27 cellular contexts compared by ENCODE assay signal in genomic region chr6:36126121-36126520, GRCh38. TPM values are rescaled to one million over a fixed set of nuclear protein-coding genes. Genes with fewer than 3 reads are reported as not detected.
DNase-seq lines count a peak whose midpoint lies in the region; ATAC-seq lines count a peak whose summit lies in the region.
"Had no signal": no experiment of that assay in that cellular context is flagged by ENCODE, and none has a peak within 500 bp of the region (broad histone marks: within the 10 kb centered on the region; RNA-seq: fewer than 3 reads in every experiment).

No MANE protein-coding gene starts in this region.

- H3K4me1 ChIP-seq in mesenchymal stem cell (ENCODE audit: control insufficient read depth, insufficient read depth, low read depth, low read length) = peaks cover 21% of the 10 kb centered on the region

- peak overlapping the region; percentile 79 to 97 for H3K18ac ChIP-seq in mesenchymal stem cell (ENCODE audit: low read depth in 1 of 2, low read length in 2 of 2)

- no peak for DNase-seq in activated naive CD4-positive, alpha-beta T cell treated with anti-CD3 and anti-CD28 coated beads, Interleukin-2, amount 50 U/mL, for 72 hours (ENCODE audit: low spot score in 2 of 2)
- DNase-seq in activated naive CD4-positive, alpha-beta T cell treated with anti-CD3 and anti-CD28 coated beads for 36 hours = no peak
- no peak for DNase-seq in T-cell
- no peak for DNase-seq in mesenchymal stem cell
- no peak for DNase-seq in midbrain (lab: John Stamatoyannopoulos, UW)
- no peak for DNase-seq in D341Med (ENCODE audit: low spot score)
- DNase-seq: activated CD4-positive, alpha-beta T cell treated with anti-CD3 and anti-CD28 coated beads, Interleukin-2, amount 50 U/mL, for 48 hours; activated effector memory CD4-positive, alpha-beta T cell treated with Interleukin-2 at 50 U/mL for 16 hours; colonic mucosa; DND-41; effector CD8-positive, alpha-beta T cell; GF-D8; islet precursor cell; left ventricle myocardium superior; NCI-H2029; NCI-H526; spleen; stimulated activated CD4-positive, alpha-beta T cell treated with anti-CD3 and anti-CD28 coated beads, Interleukin-2, amount 100 ng/mL, for 24 hours had no signal

- H3K27me3 Mint-ChIP-seq in activated naive CD4-positive, alpha-beta T cell treated with anti-CD3 and anti-CD28 coated beads for 36 hours (ENCODE audit: low read depth) = no peaks in the 10 kb centered on the region
- H3K27me3 Mint-ChIP-seq in T-cell = no peaks in the 10 kb centered on the region
- H3K27me3 Mint-ChIP-seq: B cell; stimulated activated naive CD8-positive, alpha-beta T cell treated with anti-CD3 and anti-CD28 coated beads, Interleukin-15, Interleukin-2, amounts not matched to agents 100 ng/mL and 50 ng/mL, for 24 hours had no signal

- no peak overlapping the region for H3K23ac ChIP-seq in mesenchymal stem cell (ENCODE audit: low read length in 2 of 2)

- H3K4me1 Mint-ChIP-seq in activated naive CD4-positive, alpha-beta T cell treated with anti-CD3 and anti-CD28 coated beads for 36 hours (ENCODE audit: low read depth) = peaks cover 58% of the 10 kb centered on the region
- peaks cover 64 to 81% (median 66%) of the 10 kb centered on the region in 3 donors for H3K4me1 Mint-ChIP-seq in T-cell

- H3K4me2 ChIP-seq in mesenchymal stem cell (ENCODE audit: low read length, poor library complexity, severe bottlenecking) = no peak overlapping the region

- no peaks in the 10 kb centered on the region for H3K9me3 Mint-ChIP-seq in activated naive CD4-positive, alpha-beta T cell treated with anti-CD3 and anti-CD28 coated beads, Interleukin-2, amount 50 U/mL, for 72 hours
- no peaks in the 10 kb centered on the region for H3K9me3 Mint-ChIP-seq in activated naive CD4-positive, alpha-beta T cell treated with anti-CD3 and anti-CD28 coated beads for 36 hours
- no peaks in the 10 kb centered on the region for H3K9me3 Mint-ChIP-seq in T-cell
- H3K9me3 Mint-ChIP-seq: stimulated activated naive CD8-positive, alpha-beta T cell treated with anti-CD3 and anti-CD28 coated beads, Interleukin-15, Interleukin-2, amounts not matched to agents 100 ng/mL and 50 ng/mL, for 24 hours had no signal

- no peaks in the 10 kb centered on the region for H3K36me3 Mint-ChIP-seq in activated naive CD4-positive, alpha-beta T cell treated with anti-CD3 and anti-CD28 coated beads, Interleukin-2, amount 50 U/mL, for 72 hours
- H3K36me3 Mint-ChIP-seq in activated naive CD4-positive, alpha-beta T cell treated with anti-CD3 and anti-CD28 coated beads for 36 hours (ENCODE audit: low read depth) = no peaks in the 10 kb centered on the region
- H3K36me3 Mint-ChIP-seq in T-cell = no peaks in the 10 kb centered on the region

- CTCF ChIA-PET in activated naive CD4-positive, alpha-beta T cell treated with anti-CD3 and anti-CD28 coated beads for 36 hours (lab: Charles Lee) = interaction anchor here (0.7 to 1.7 kb wide), 4 partner anchors 11 to 176 kb away, joined by 3 to 12 read pairs (median 6); no protein-coding TSS in a partner anchor
- CTCF ChIA-PET in T-cell (lab: Charles Lee) = no interaction called here

- peak overlapping the region; percentile 88 for H4K91ac ChIP-seq in mesenchymal stem cell (ENCODE audit: low read length)

- H3K4me3 ChIP-seq in mesenchymal stem cell (ENCODE audit: insufficient read depth in 1 of 2, low read depth in 1 of 2, low read length in 2 of 2) = no peak overlapping the region
- H3K4me3 ChIP-seq: cardiac muscle cell, colonic mucosa, K562, prostate gland, right lobe of liver, SK-N-MC, thoracic aorta had no signal

- H2BK15ac ChIP-seq in mesenchymal stem cell (ENCODE audit: low read depth, poor library complexity, severe bottlenecking) = peak overlapping the region; percentile 87

- H3K4me3 Mint-ChIP-seq in activated naive CD4-positive, alpha-beta T cell treated with anti-CD3 and anti-CD28 coated beads for 36 hours = no peak overlapping the region
- peak overlapping the region in 1 of 3 donors; percentile 15 for H3K4me3 Mint-ChIP-seq in T-cell
- H3K4me3 Mint-ChIP-seq: B cell; stimulated activated naive CD8-positive, alpha-beta T cell treated with anti-CD3 and anti-CD28 coated beads, Interleukin-15, Interleukin-2, amounts not matched to agents 100 ng/mL and 50 ng/mL, for 24 hours had no signal

- intact Hi-C loops in activated naive CD4-positive, alpha-beta T cell treated with anti-CD3 and anti-CD28 coated beads for 36 hours (cut with micrococcal nuclease) = loop anchor here (10.0 kb wide), 1 partner anchor 469 kb away; the partner anchor contains the start of gene SRSF3

- peak overlapping the region; percentile 83 to 88 for H3K4ac ChIP-seq in mesenchymal stem cell (ENCODE audit: low read depth in 1 of 2, low read length in 2 of 2)

- H2BK5ac ChIP-seq in mesenchymal stem cell (ENCODE audit: low read depth, low read length, poor library complexity, severe bottlenecking) = no peak overlapping the region

- H2AFZ ChIP-seq in mesenchymal stem cell (ENCODE audit: low read depth, low read length) = no peak overlapping the region

- ATAC-seq in activated naive CD4-positive, alpha-beta T cell treated with anti-CD3 and anti-CD28 coated beads, Interleukin-2, amount 50 U/mL, for 72 hours = no peak
- no peak for ATAC-seq in T-cell (replicated peaks in 1 of 4)
- no peak for ATAC-seq in GM21825 (IDR thresholded peaks at IDR 0.05; ENCODE audit: unreplicated experiment)
- ATAC-seq: K562, left ventricle myocardium superior, right lobe of liver had no signal

- no peak overlapping the region for H2AK5ac ChIP-seq in mesenchymal stem cell (ENCODE audit: low read length, severe bottlenecking)

- peak overlapping the region; percentile 79 for H3K9ac ChIP-seq in mesenchymal stem cell (ENCODE audit: low read length)

- no peak overlapping the region for H3K27ac ChIP-seq in mesenchymal stem cell (ENCODE audit: low read length, poor library complexity, severe bottlenecking)
- H3K27ac ChIP-seq: cardiac muscle cell, colonic mucosa, prostate gland, right lobe of liver, SK-N-MC, thoracic aorta had no signal

- peak overlapping the region; percentile 10 to 51 for H3K27ac Mint-ChIP-seq in activated naive CD4-positive, alpha-beta T cell treated with anti-CD3 and anti-CD28 coated beads, Interleukin-2, amount 50 U/mL, for 72 hours
- H3K27ac Mint-ChIP-seq in activated naive CD4-positive, alpha-beta T cell treated with anti-CD3 and anti-CD28 coated beads for 36 hours = no peak overlapping the region
- H3K27ac Mint-ChIP-seq in T-cell = peak overlapping the region; percentile 75 to 78
- H3K27ac Mint-ChIP-seq: B cell had no signal

- no peaks in the 10 kb centered on the region for H3K79me1 ChIP-seq in mesenchymal stem cell (replicated peaks; ENCODE audit: low read length, poor library complexity, severe bottlenecking)

- peak overlapping the region; percentile 91 for H2BK120ac ChIP-seq in mesenchymal stem cell (ENCODE audit: low read depth, low read length)

- peak overlapping the region; percentile 35 for H4K8ac ChIP-seq in mesenchymal stem cell (ENCODE audit: low read length)

- no peaks in the 10 kb centered on the region for H3K9me3 ChIP-seq in mesenchymal stem cell (ENCODE audit: control insufficient read depth, low read length)
- H3K9me3 ChIP-seq: colonic mucosa, prostate gland, right lobe of liver, spleen, thoracic aorta had no signal

- WGBS in mesenchymal stem cell = 100% methylated on average over 1 of the region's 2 CpGs

- H2BK12ac ChIP-seq in mesenchymal stem cell (ENCODE audit: low read length in 2 of 2) = peak overlapping the region; percentile 94 to 98

- POLR2A ChIA-PET in T-cell (lab: Charles Lee) = interaction anchor here (0.5 to 0.6 kb wide), 2 partner anchors 71 to 1220 kb away, joined by 3 to 4 read pairs; no protein-coding TSS in a partner anchor

- no peaks in the 10 kb centered on the region for H3K36me3 ChIP-seq in mesenchymal stem cell (ENCODE audit: control insufficient read depth in 1 of 2, insufficient read depth in 2 of 2, low read depth in 1 of 2, low read length in 2 of 2)
- H3K36me3 ChIP-seq: cardiac muscle cell, colonic mucosa, prostate gland, right lobe of liver, spleen, thoracic aorta had no signal

- H3K27me3 ChIP-seq in mesenchymal stem cell (ENCODE audit: control insufficient read depth in 1 of 2, insufficient read depth in 1 of 2, low read length in 2 of 2) = no peaks in the 10 kb centered on the region
- H3K27me3 ChIP-seq: colonic mucosa, right lobe of liver, spleen had no signal

- H3K14ac ChIP-seq in mesenchymal stem cell (ENCODE audit: low read length in 2 of 2) = peak overlapping the region; percentile 28 to 78

RNA-seq across cellular contexts. Expression of gene MAPK13, which starts 4.2 kb away (rescaled TPM):
- 10 to 100 TPM; 33.6 to 58.9 TPM for total RNA-seq in activated naive CD4-positive, alpha-beta T cell treated with anti-CD3 and anti-CD28 coated beads, Interleukin-2, amount 50 U/mL, for 72 hours
- total RNA-seq in activated naive CD4-positive, alpha-beta T cell treated with anti-CD3 and anti-CD28 coated beads for 36 hours = 10 to 100 TPM; 49.8 to 51.4 TPM
- total RNA-seq in T-cell = 10 to 100 TPM; 38.2 to 45.6 (median 44.1) TPM
- 29.8 TPM for polyA plus RNA-seq in mesenchymal stem cell (2013, experiment 1 of 2)
- 28.9 TPM for polyA plus RNA-seq in mesenchymal stem cell (2013, experiment 2 of 2)
